Comparison of ENCODE assay signal across 8 cellular contexts in genomic region chr10:80501381-80501912, GRCh38. TPM values are rescaled to one million over a fixed set of nuclear protein-coding genes. Genes with fewer than 3 reads are reported as not detected.
DNase-seq lines count a peak whose midpoint lies in the region; ATAC-seq and TF ChIP-seq lines count a peak whose summit lies in the region.

No MANE protein-coding gene starts in this region.

- H3K27me3 Mint-ChIP-seq in Calu3 (ENCODE audit: unreplicated experiment) = no peaks in the 10 kb centered on the region

- peaks cover 37% of the 10 kb centered on the region for H3K36me3 Mint-ChIP-seq in Calu3 (ENCODE audit: insufficient read depth, unreplicated experiment)

- POLR2A ChIA-PET in RWPE1 (lab: Yijun Ruan, JAX; ENCODE audit: low non-redundant PET) = no interaction called here

- peak overlapping the region; percentile 42 for H3K27ac Mint-ChIP-seq in Calu3 (ENCODE audit: unreplicated experiment)

- peak overlapping the region; percentile 34 for H3K4me3 Mint-ChIP-seq in Calu3 (ENCODE audit: low read depth, unreplicated experiment)

- BruUV-seq in Calu3 (replicated peaks; lab: Mats Ljungman, UMichigan) = no TSS peak

- ATAC-seq in GM18907 (IDR thresholded peaks at IDR 0.05; ENCODE audit: unreplicated experiment) = no peak

- H3K27ac ChIP-seq in RWPE1 = peak overlapping the region; percentile 95

- CTCF ChIA-PET in Calu3 (lab: Charles Lee) (interaction anchor here (0.6 to 5.9 kb wide), 5 partner anchors 28 to 1357 kb away, joined by 3 to 122 read pairs (median 6); partner anchors contain the start of gene TSPAN14), RWPE1 (lab: Yijun Ruan, JAX) (interaction anchor here (0.6 to 1.3 kb wide), 6 partner anchors 47 to 1142 kb away, joined by 3 to 7 read pairs (median 3); partner anchors contain the start of gene TSPAN14)

- no peaks in the 10 kb centered on the region for H3K9me3 Mint-ChIP-seq in Calu3 (ENCODE audit: low read depth, unreplicated experiment)

- H3K4me3 ChIP-seq in epithelial cell of esophagus (ENCODE audit: low read length) = no peak overlapping the region

- DNase-seq in Calu3 (no peak), RWPE1 (ENCODE audit: low spot score) (peak; percentile 57), epithelial cell of esophagus (ENCODE audit: low read depth) (peak; percentile 67), renal cortical epithelial cell (ENCODE audit: low read depth) (peak; percentile 73), RPMI8226 (no peak), activated gamma-delta T cell (lab: John Stamatoyannopoulos, UW) (no peak), nucleus accumbens (lab: John Stamatoyannopoulos, UW) (no peak)

- intact Hi-C loops in Calu3 (cut with micrococcal nuclease; ENCODE audit: unreplicated experiment) = no loop called here

- TF ChIP-seq CTCF in Calu3 (IDR thresholded peaks at IDR 0.05; ENCODE audit: unreplicated experiment) (no peak), RWPE1 (conservative IDR thresholded peaks at IDR 0.05; ENCODE audit: low read depth) (no peak), epithelial cell of esophagus (IDR thresholded peaks at IDR 0.05; ENCODE audit: insufficient read depth, low read depth, low read length, missing control alignments) (no peak)

- H3K4me1 Mint-ChIP-seq in Calu3 (ENCODE audit: low read depth, unreplicated experiment) = peaks cover 100% of the 10 kb centered on the region

RNA-seq across cellular contexts. Expression of gene SH2D4B, which starts 36.3 kb away (rescaled TPM):
- total RNA-seq in Calu3 (2022) (0.24 TPM in 1 of 2 replicates, not detected in the other), renal cortical epithelial cell (under 0.01 TPM in 1 of 2 replicates, not detected in the other)

RNA-seq across cellular contexts. Expression of gene TSPAN14, which starts 47.3 kb away (rescaled TPM):
- total RNA-seq in Calu3 (2022) (98.6 and 116 TPM in 2 replicates), renal cortical epithelial cell (51.4 and 199 TPM in 2 replicates)

Comparison
In these comparisons a context has a peak if more than half of its experiments do, and no peak if none do; other contexts are left out.
1. DNase-seq: peak in RWPE1 (single experiment), epithelial cell of esophagus (single experiment) and renal cortical epithelial cell (single experiment); none in Calu3 (single experiment), RPMI8226 (single experiment), activated gamma-delta T cell (single experiment) and nucleus accumbens (0 of 56).